20 cellular contexts compared by ENCODE assay signal in genomic region chr4:182268966-182269365, GRCh38.
"Had no signal": no experiment of that assay in that cellular context is flagged by ENCODE, and none has a peak within 500 bp of the region (broad histone marks: within the 10 kb centered on the region; RNA-seq: fewer than 3 reads in every experiment).

No MANE protein-coding gene starts in this region.

- H3K4me3 ChIP-seq: MG63, SJSA1, SK-N-MC had no signal

- H3K27me3 ChIP-seq: MG63, SJSA1 had no signal

- H3K27ac ChIP-seq: SJSA1, SK-N-MC had no signal

- H3K36me3 ChIP-seq: MG63, SJSA1 had no signal

- H3K4me1 ChIP-seq: SJSA1 had no signal

- DNase-seq: KBM-7, MG63, NCI-H1092, NCI-H1105 treated with DMSO at 0.1 percent for 48 hours, NCI-H1417 treated with DMSO at 0.1 percent for 48 hours, NCI-H146, NCI-H187, NCI-H2029, NCI-H2081 treated with DMSO at 0.1 percent for 48 hours, NCI-H2171, NCI-H446, NCI-H510A, NCI-H524 treated with DMSO at 0.1 percent for 48 hours, NCI-H69, NCI-H774, Right ventricle myocardium superior, RPMI8226, SIG-M5 had no signal

- H3K9me3 ChIP-seq: MG63, SJSA1 had no signal
